ENCODE assay signal across 1 cellular context in genomic region chr1:232630047-232630893, GRCh38.
A peak's percentile ranks its signal among the peaks of the same experiment; 100 is the strongest.
TF ChIP-seq lines count a peak whose summit lies in the region.

TSS of gene SIPA1L2 (minus strand) at chr1:232630133. CDS start at chr1:232515339, 114,794 bp downstream.

TF ChIP-seq in HEK293, 187 proteins besides CTCF, POLR2A, EP300 and RAD21 (continued from another document):
- peak; percentile 79 for TF ChIP-seq HIC1 (tag by site-specific recombination; IDR thresholded peaks at IDR 0.05)
- TF ChIP-seq GFI1B (tag by site-specific recombination; IDR thresholded peaks at IDR 0.05) = 0 out of 2 replicates have a peak, but pooled peaks have one; percentile 26
- peak; percentile 73; the same call in 1 of the 2 replicates for TF ChIP-seq ZNF324 (tag by site-specific recombination; IDR thresholded peaks at IDR 0.05)
- TF ChIP-seq ZBTB6 (tag by site-specific recombination; IDR thresholded peaks at IDR 0.05) = no peak
